ENCODE assay signal across 1 cellular context in the genomic region with DNA sequence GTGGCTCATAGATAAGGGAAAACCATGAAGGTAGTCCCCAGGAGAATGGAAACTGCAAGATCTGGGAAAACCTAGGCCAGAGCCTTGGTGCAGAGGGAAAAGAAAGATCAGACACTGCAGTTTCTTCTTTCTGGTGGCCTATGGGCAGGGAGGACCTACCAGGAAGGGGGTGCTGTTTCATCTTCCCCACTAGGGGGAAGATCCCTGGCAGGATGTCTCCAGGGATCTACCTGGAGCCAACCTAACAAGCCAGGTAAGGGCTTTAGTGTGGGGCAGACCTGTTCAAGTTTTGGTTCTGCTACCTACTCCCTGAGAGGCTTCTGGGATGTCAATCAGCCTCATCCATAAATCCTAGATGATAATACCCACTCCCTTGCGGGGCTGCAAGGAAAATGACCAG.
TF ChIP-seq lines count a peak whose summit lies in the region.

No MANE protein-coding gene starts in this region.

TF ChIP-seq in H1, 55 proteins besides CTCF, POLR2A, EP300 and RAD21 (continued from another document):
- TF ChIP-seq, protein P1, sequence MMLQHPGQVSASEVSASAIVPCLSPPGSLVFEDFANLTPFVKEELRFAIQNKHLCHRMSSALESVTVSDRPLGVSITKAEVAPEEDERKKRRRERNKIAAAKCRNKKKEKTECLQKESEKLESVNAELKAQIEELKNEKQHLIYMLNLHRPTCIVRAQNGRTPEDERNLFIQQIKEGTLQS (IDR thresholded peaks at IDR 0.05; ENCODE audit: insufficient read depth, low read depth, low read length): no peak
- TF ChIP-seq SIN3A (conservative IDR thresholded peaks at IDR 0.05 in 1 of 2, IDR thresholded peaks at IDR 0.05 in 1 of 2; ENCODE audit: low read depth in 1 of 2, low read length in 2 of 2) (no peak), CEBPB (IDR thresholded peaks at IDR 0.05; ENCODE audit: low read depth, low read length) (no peak), EZH2 (IDR thresholded peaks at IDR 0.05; ENCODE audit: low read depth, low read length, severe bottlenecking) (no peak), BCL11A (IDR thresholded peaks at IDR 0.05; ENCODE audit: low read depth in 2 of 2, low read length in 2 of 2) (no peak), CTBP2 (IDR thresholded peaks at IDR 0.05; ENCODE audit: borderline replicate concordance, insufficient read depth, insufficient read length, low read length) (no peak), JUND (IDR thresholded peaks at IDR 0.05; ENCODE audit: low read length) (no peak), SAP30 (IDR thresholded peaks at IDR 0.05; ENCODE audit: insufficient read depth, insufficient replicate concordance, low read length) (no peak), SRF (IDR thresholded peaks at IDR 0.05; ENCODE audit: low read depth, low read length) (no peak), EGR1 (IDR thresholded peaks at IDR 0.05; ENCODE audit: borderline replicate concordance, low read depth, low read length) (no peak)
- TF ChIP-seq, protein P2, sequence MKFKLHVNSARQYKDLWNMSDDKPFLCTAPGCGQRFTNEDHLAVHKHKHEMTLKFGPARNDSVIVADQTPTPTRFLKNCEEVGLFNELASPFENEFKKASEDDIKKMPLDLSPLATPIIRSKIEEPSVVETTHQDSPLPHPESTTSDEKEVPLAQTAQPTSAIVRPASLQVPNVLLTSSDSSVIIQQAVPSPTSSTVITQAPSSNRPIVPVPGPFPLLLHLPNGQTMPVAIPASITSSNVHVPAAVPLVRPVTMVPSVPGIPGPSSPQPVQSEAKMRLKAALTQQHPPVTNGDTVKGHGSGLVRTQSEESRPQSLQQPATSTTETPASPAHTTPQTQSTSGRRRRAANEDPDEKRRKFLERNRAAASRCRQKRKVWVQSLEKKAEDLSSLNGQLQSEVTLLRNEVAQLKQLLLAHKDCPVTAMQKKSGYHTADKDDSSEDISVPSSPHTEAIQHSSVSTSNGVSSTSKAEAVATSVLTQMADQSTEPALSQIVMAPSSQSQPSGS (IDR thresholded peaks at IDR 0.05; ENCODE audit: low read length): no peak
- TF ChIP-seq, protein P3, sequence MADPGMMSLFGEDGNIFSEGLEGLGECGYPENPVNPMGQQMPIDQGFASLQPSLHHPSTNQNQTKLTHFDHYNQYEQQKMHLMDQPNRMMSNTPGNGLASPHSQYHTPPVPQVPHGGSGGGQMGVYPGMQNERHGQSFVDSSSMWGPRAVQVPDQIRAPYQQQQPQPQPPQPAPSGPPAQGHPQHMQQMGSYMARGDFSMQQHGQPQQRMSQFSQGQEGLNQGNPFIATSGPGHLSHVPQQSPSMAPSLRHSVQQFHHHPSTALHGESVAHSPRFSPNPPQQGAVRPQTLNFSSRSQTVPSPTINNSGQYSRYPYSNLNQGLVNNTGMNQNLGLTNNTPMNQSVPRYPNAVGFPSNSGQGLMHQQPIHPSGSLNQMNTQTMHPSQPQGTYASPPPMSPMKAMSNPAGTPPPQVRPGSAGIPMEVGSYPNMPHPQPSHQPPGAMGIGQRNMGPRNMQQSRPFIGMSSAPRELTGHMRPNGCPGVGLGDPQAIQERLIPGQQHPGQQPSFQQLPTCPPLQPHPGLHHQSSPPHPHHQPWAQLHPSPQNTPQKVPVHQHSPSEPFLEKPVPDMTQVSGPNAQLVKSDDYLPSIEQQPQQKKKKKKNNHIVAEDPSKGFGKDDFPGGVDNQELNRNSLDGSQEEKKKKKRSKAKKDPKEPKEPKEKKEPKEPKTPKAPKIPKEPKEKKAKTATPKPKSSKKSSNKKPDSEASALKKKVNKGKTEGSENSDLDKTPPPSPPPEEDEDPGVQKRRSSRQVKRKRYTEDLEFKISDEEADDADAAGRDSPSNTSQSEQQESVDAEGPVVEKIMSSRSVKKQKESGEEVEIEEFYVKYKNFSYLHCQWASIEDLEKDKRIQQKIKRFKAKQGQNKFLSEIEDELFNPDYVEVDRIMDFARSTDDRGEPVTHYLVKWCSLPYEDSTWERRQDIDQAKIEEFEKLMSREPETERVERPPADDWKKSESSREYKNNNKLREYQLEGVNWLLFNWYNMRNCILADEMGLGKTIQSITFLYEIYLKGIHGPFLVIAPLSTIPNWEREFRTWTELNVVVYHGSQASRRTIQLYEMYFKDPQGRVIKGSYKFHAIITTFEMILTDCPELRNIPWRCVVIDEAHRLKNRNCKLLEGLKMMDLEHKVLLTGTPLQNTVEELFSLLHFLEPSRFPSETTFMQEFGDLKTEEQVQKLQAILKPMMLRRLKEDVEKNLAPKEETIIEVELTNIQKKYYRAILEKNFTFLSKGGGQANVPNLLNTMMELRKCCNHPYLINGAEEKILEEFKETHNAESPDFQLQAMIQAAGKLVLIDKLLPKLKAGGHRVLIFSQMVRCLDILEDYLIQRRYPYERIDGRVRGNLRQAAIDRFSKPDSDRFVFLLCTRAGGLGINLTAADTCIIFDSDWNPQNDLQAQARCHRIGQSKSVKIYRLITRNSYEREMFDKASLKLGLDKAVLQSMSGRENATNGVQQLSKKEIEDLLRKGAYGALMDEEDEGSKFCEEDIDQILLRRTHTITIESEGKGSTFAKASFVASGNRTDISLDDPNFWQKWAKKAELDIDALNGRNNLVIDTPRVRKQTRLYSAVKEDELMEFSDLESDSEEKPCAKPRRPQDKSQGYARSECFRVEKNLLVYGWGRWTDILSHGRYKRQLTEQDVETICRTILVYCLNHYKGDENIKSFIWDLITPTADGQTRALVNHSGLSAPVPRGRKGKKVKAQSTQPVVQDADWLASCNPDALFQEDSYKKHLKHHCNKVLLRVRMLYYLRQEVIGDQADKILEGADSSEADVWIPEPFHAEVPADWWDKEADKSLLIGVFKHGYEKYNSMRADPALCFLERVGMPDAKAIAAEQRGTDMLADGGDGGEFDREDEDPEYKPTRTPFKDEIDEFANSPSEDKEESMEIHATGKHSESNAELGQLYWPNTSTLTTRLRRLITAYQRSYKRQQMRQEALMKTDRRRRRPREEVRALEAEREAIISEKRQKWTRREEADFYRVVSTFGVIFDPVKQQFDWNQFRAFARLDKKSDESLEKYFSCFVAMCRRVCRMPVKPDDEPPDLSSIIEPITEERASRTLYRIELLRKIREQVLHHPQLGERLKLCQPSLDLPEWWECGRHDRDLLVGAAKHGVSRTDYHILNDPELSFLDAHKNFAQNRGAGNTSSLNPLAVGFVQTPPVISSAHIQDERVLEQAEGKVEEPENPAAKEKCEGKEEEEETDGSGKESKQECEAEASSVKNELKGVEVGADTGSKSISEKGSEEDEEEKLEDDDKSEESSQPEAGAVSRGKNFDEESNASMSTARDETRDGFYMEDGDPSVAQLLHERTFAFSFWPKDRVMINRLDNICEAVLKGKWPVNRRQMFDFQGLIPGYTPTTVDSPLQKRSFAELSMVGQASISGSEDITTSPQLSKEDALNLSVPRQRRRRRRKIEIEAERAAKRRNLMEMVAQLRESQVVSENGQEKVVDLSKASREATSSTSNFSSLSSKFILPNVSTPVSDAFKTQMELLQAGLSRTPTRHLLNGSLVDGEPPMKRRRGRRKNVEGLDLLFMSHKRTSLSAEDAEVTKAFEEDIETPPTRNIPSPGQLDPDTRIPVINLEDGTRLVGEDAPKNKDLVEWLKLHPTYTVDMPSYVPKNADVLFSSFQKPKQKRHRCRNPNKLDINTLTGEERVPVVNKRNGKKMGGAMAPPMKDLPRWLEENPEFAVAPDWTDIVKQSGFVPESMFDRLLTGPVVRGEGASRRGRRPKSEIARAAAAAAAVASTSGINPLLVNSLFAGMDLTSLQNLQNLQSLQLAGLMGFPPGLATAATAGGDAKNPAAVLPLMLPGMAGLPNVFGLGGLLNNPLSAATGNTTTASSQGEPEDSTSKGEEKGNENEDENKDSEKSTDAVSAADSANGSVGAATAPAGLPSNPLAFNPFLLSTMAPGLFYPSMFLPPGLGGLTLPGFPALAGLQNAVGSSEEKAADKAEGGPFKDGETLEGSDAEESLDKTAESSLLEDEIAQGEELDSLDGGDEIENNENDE (IDR thresholded peaks at IDR 0.05; ENCODE audit: insufficient replicate concordance, low read length): no peak
- TF ChIP-seq, protein P4, sequence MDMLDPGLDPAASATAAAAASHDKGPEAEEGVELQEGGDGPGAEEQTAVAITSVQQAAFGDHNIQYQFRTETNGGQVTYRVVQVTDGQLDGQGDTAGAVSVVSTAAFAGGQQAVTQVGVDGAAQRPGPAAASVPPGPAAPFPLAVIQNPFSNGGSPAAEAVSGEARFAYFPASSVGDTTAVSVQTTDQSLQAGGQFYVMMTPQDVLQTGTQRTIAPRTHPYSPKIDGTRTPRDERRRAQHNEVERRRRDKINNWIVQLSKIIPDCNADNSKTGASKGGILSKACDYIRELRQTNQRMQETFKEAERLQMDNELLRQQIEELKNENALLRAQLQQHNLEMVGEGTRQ (IDR thresholded peaks at IDR 0.05; ENCODE audit: low read length): no peak
